Comparison of ENCODE assay signal across 20 cellular contexts in genomic region chr13:90545070-90545840, GRCh38.
A peak's percentile ranks its signal among the peaks of the same experiment; 100 is the strongest.
DNase-seq lines count a peak whose midpoint lies in the region; FAIRE-seq and TF ChIP-seq lines count a peak whose summit lies in the region.
"Had no signal": no experiment of that assay in that cellular context is flagged by ENCODE, and none has a peak within 500 bp of the region (broad histone marks: within the 10 kb centered on the region; RNA-seq: fewer than 3 reads in every experiment).

No MANE protein-coding gene starts in this region.

- no peak overlapping the region for H3K9ac ChIP-seq in neural progenitor cell
- H3K9ac ChIP-seq: BLaER1 treated with 17β-estradiol and CSF1 and Interleukin-3, amounts not matched to agents 10 nM and 100 nM had no signal

- no peaks in the 10 kb centered on the region for H3K79me2 ChIP-seq in neural progenitor cell (ENCODE audit: low read depth)

- no peak overlapping the region for H3K27ac Mint-ChIP-seq in neural progenitor cell
- H3K27ac Mint-ChIP-seq: GM23338 had no signal

- H3K4me1 Mint-ChIP-seq in neural progenitor cell, result peaks cover 11% of the 10 kb centered on the region
- H3K4me1 Mint-ChIP-seq: GM23338 had no signal

- DNase-seq in NCI-H1417 (lab: John Stamatoyannopoulos, UW) (peak; percentile 21 to 91 (median 72)), NCI-H1417 treated with DMSO at 0.1 percent for 48 hours (lab: John Stamatoyannopoulos, UW) (no peak), NCI-H226 (peak; percentile 40), amniotic epithelial cell (ENCODE audit: low read depth) (peak; percentile 7), small intestine (peak; percentile 5), neural progenitor cell (ENCODE audit: low spot score) (no peak), hippocampal formation (lab: John Stamatoyannopoulos, UW) (no peak)
- DNase-seq in effector CD8-positive, alpha-beta T cell (lab: John Stamatoyannopoulos, UW), result no peak
- DNase-seq: activated effector memory CD4-positive, alpha-beta T cell treated with Interleukin-2 at 50 U/mL for 16 hours; dorsolateral prefrontal cortex; occipital lobe; sigmoid colon; stimulated activated CD4-positive, alpha-beta T cell treated with anti-CD3 and anti-CD28 coated beads, Interleukin-4, amount 100 ng/mL, for 4 hours; thyroid gland; WERI-Rb-1 had no signal

- no peaks in the 10 kb centered on the region for H3F3A ChIP-seq in neural progenitor cell (ENCODE audit: low read depth)

- no peaks in the 10 kb centered on the region for H4K20me1 ChIP-seq in neural progenitor cell (ENCODE audit: low read depth)
- H4K20me1 ChIP-seq: BLaER1 treated with 17β-estradiol and CSF1 and Interleukin-3, amounts not matched to agents 10 nM and 100 nM had no signal

- FAIRE-seq in small intestine (lab: Jason Lieb, UNC), result no peak
- FAIRE-seq: HTR-8/SVneo had no signal

- H3K4me3 Mint-ChIP-seq in neural progenitor cell, result no peak overlapping the region
- H3K4me3 Mint-ChIP-seq: GM23338 had no signal

- H3K4me1 ChIP-seq in small intestine (ENCODE audit: control insufficient read depth in 2 of 2, insufficient read depth in 1 of 2, low read depth in 1 of 2, low read length in 1 of 2) (no peaks in the 10 kb centered on the region), neural progenitor cell (no peaks in the 10 kb centered on the region)
- H3K4me1 ChIP-seq: sigmoid colon, thyroid gland had no signal

- no peak overlapping the region for H2AFZ ChIP-seq in neural progenitor cell (replicated peaks)
- H2AFZ ChIP-seq: GM23338, PC-9 had no signal

- no peak for TF ChIP-seq CTCF in neural progenitor cell (IDR thresholded peaks at IDR 0.05)

- peaks cover 39% of the 10 kb centered on the region for H3K9me3 Mint-ChIP-seq in neural progenitor cell

- no peaks in the 10 kb centered on the region for H3K36me3 ChIP-seq in small intestine (ENCODE audit: control insufficient read depth in 2 of 2, insufficient read depth in 2 of 2, low read length in 2 of 2)
- H3K36me3 ChIP-seq in neural progenitor cell, result no peaks in the 10 kb centered on the region
- H3K36me3 ChIP-seq: BLaER1 treated with 17β-estradiol and CSF1 and Interleukin-3, amounts not matched to agents 10 nM and 100 nM; sigmoid colon; thyroid gland; WERI-Rb-1 had no signal

- no peaks in the 10 kb centered on the region for H3K27me3 Mint-ChIP-seq in neural progenitor cell (ENCODE audit: insufficient read depth, low read depth)

- H3K4me3 ChIP-seq in small intestine (ENCODE audit: low read depth in 1 of 2, low read length in 2 of 2), result no peak overlapping the region
- no peak overlapping the region for H3K4me3 ChIP-seq in neural progenitor cell
- H3K4me3 ChIP-seq: BLaER1 treated with 17β-estradiol and CSF1 and Interleukin-3, amounts not matched to agents 10 nM and 100 nM; dorsolateral prefrontal cortex; GM23338; PC-9; sigmoid colon; thyroid gland had no signal

- 58 to 81% (median 70%) methylated on average over 4 of the region's 4 CpGs for WGBS in small intestine, 3 donors

- H3K4me2 ChIP-seq in neural progenitor cell, result no peak overlapping the region
- H3K4me2 ChIP-seq: BLaER1 treated with 17β-estradiol and CSF1 and Interleukin-3, amounts not matched to agents 10 nM and 100 nM; GM23338; PC-9 had no signal

- H3K27ac ChIP-seq in small intestine (ENCODE audit: low read depth in 1 of 2, low read length in 1 of 2), result no peak overlapping the region
- no peak overlapping the region for H3K27ac ChIP-seq in neural progenitor cell
- H3K27ac ChIP-seq: 22Rv1; BLaER1 treated with 17β-estradiol and CSF1 and Interleukin-3, amounts not matched to agents 10 nM and 100 nM; dorsolateral prefrontal cortex; PC-9; sigmoid colon; thyroid gland; WERI-Rb-1 had no signal

- peaks cover 6% of the 10 kb centered on the region for H3K36me3 Mint-ChIP-seq in neural progenitor cell

- H3K9me3 ChIP-seq in small intestine (ENCODE audit: control insufficient read depth, low read depth) (no peaks in the 10 kb centered on the region), neural progenitor cell (ENCODE audit: low read depth) (no peaks in the 10 kb centered on the region)
- H3K9me3 ChIP-seq: thyroid gland had no signal

- H3K27me3 ChIP-seq in small intestine (ENCODE audit: control insufficient read depth in 2 of 2, insufficient read depth in 2 of 2, low read length in 2 of 2) (no peaks in the 10 kb centered on the region), neural progenitor cell (no peaks in the 10 kb centered on the region)
- H3K27me3 ChIP-seq: BLaER1 treated with 17β-estradiol and CSF1 and Interleukin-3, amounts not matched to agents 10 nM and 100 nM; dorsolateral prefrontal cortex; sigmoid colon; thyroid gland had no signal

Comparison
In these comparisons a context has a peak if more than half of its experiments do, and no peak if none do; other contexts are left out.
1. DNase-seq: peak in NCI-H1417 (3 of 3), NCI-H226 (single experiment), amniotic epithelial cell (single experiment) and small intestine (single experiment); none in NCI-H1417 treated with DMSO at 0.1 percent for 48 hours (single experiment), neural progenitor cell (single experiment), effector CD8-positive, alpha-beta T cell (single experiment) and hippocampal formation (0 of 2).